ENCODE assay signal across 8 cellular contexts in genomic region chr10:96556003-96556402, GRCh38. TPM values are rescaled to one million over a fixed set of nuclear protein-coding genes. Genes with fewer than 3 reads are reported as not detected.
DNase-seq lines count a peak whose midpoint lies in the region; ATAC-seq and TF ChIP-seq lines count a peak whose summit lies in the region.

No MANE protein-coding gene starts in this region.

- no peak overlapping the region for H3K4me2 ChIP-seq in H9 (ENCODE audit: insufficient read depth, insufficient read length, low read length)

- CTCF ChIA-PET in T-cell (lab: Charles Lee): interaction anchor here in 1 of 2 donors (0.6 kb wide), 1 partner anchor 21 kb away, joined by 3 read pairs; no protein-coding TSS in a partner anchor

- no peak for TF ChIP-seq EP300 in stomach (IDR thresholded peaks at IDR 0.05)

- H4K8ac ChIP-seq in H9 (replicated peaks; ENCODE audit: insufficient read length, low read depth, low read length): no peak overlapping the region

- H3K9ac ChIP-seq in H9 (ENCODE audit: extremely low read depth, insufficient read length, low read length): no peak overlapping the region

- POLR2A ChIA-PET in T-cell (lab: Charles Lee): no interaction called here

- DNase-seq in Ammon's horn (ENCODE audit: low spot score): peak; percentile 57
- DNase-seq in H9: no peak
- peak; percentile 21 for DNase-seq in iPS-NIHi11 (ENCODE audit: low spot score)
- DNase-seq in T-cell: no peak
- no peak for DNase-seq in stomach
- DNase-seq in stimulated activated CD4-positive, alpha-beta T cell treated with anti-CD3 and anti-CD28 coated beads, Interleukin-1b, Interleukin-23, amount 100 ng/mL, for 48 hours: no peak

- H4K5ac ChIP-seq in H9 (ENCODE audit: insufficient read length, low read depth, low read length): no peak overlapping the region

- no peak overlapping the region for H4K91ac ChIP-seq in H9 (ENCODE audit: insufficient read length, low read depth, low read length)

- H3T11ph ChIP-seq in H9 (ENCODE audit: low read length): no peak overlapping the region

- H3K27ac Mint-ChIP-seq in H9 (no peak overlapping the region), T-cell (no peak overlapping the region)

- peaks cover 5 to 87% (median 71%) of the 10 kb centered on the region in 4 donors for H3K36me3 ChIP-seq in stomach

- intact Hi-C loops in stomach (cut with DNase I; ENCODE audit: low total_unique reads): no loop called here

- no peaks in the 10 kb centered on the region for H3K79me2 ChIP-seq in H9 (ENCODE audit: insufficient read depth, low read length)

- H3K9me3 Mint-ChIP-seq in H9: no peaks in the 10 kb centered on the region
- no peaks in the 10 kb centered on the region for H3K9me3 Mint-ChIP-seq in T-cell

- H4K20me1 ChIP-seq in H9 (ENCODE audit: control insufficient read depth, insufficient read depth, insufficient read length): no peaks in the 10 kb centered on the region

- no peak overlapping the region for H3K14ac ChIP-seq in H9 (ENCODE audit: insufficient read depth, low read length)

- H3K4me3 Mint-ChIP-seq in H9: no peak overlapping the region
- no peak overlapping the region for H3K4me3 Mint-ChIP-seq in T-cell

- H3K18ac ChIP-seq in H9 (ENCODE audit: insufficient read length, low read depth, low read length): no peak overlapping the region

- H2BK120ac ChIP-seq in H9 (ENCODE audit: low read depth, low read length, poor library complexity, severe bottlenecking): no peak overlapping the region

- H3K27me3 ChIP-seq in H9 (ENCODE audit: insufficient read depth, low read length) (no peaks in the 10 kb centered on the region), stomach (no peaks in the 10 kb centered on the region)

- H3K4me1 ChIP-seq in H9 (ENCODE audit: insufficient read depth, low read length) (no peaks in the 10 kb centered on the region), stomach (peaks cover 0 to 38% (median 19%) of the 10 kb centered on the region in 4 donors)

- no peak overlapping the region for H2AK5ac ChIP-seq in H9 (ENCODE audit: insufficient read length, low read length)

- H3K4ac ChIP-seq in H9 (ENCODE audit: low read depth, low read length): no peak overlapping the region

- H2BK20ac ChIP-seq in H9 (ENCODE audit: low read depth, low read length, poor library complexity, severe bottlenecking): no peak overlapping the region

- H3K9me3 ChIP-seq in H9 (ENCODE audit: control insufficient read depth, low read depth, low read length): no peaks in the 10 kb centered on the region
- H3K9me3 ChIP-seq in stomach: no peaks in the 10 kb centered on the region

- WGBS in H9 (ENCODE audit: extremely low coverage, insufficient read length, low lambda C conversion rate): no CpG with 5 or more reads among the region's 1 CpG
- WGBS in stomach, 5 donors: 30 to 59% (median 40%) methylated on average over 1 of the region's 1 CpG

- H2AFZ ChIP-seq in H9 (ENCODE audit: low read length): no peak overlapping the region

- no peak overlapping the region for H2BK12ac ChIP-seq in H9 (ENCODE audit: insufficient read length, low read depth, low read length)

- H3K79me1 ChIP-seq in H9 (ENCODE audit: insufficient read depth, low read depth, low read length, poor library complexity, severe bottlenecking): no peaks in the 10 kb centered on the region

- H3K4me3 ChIP-seq in stomach: no peak overlapping the region

- TF ChIP-seq CTCF in H9 (conservative IDR thresholded peaks at IDR 0.05) (peak; percentile 72), VCaP (conservative IDR thresholded peaks at IDR 0.05) (peak; percentile 83), stomach (IDR thresholded peaks at IDR 0.05) (peak in 1 of 7 experiments; percentile 24)

- H3K36me3 Mint-ChIP-seq in H9 (ENCODE audit: insufficient read depth in 1 of 3, low read depth in 3 of 3) (peaks cover 6 to 35% (median 32%) of the 10 kb centered on the region in 3 experiments; a peak in 6 of 7 replicates), T-cell (peaks cover 31% of the 10 kb centered on the region)

- no peak for TF ChIP-seq POLR2A in stomach (IDR thresholded peaks at IDR 0.05)

- H3K56ac ChIP-seq in H9 (ENCODE audit: insufficient read length, low read depth, low read length): no peak overlapping the region

- no peak overlapping the region for H3K27ac ChIP-seq in H9 (ENCODE audit: insufficient read length, low read depth, low read length)
- no peak overlapping the region for H3K27ac ChIP-seq in VCaP
- H3K27ac ChIP-seq in stomach: no peak overlapping the region

- H3K23me2 ChIP-seq in H9 (ENCODE audit: insufficient read length, low read depth, low read length, poor library complexity, severe bottlenecking): no peaks in the 10 kb centered on the region

- no peak overlapping the region for H2BK15ac ChIP-seq in H9 (ENCODE audit: low read depth, low read length)

- ATAC-seq in T-cell (replicated peaks in 1 of 4) (no peak), HG03565 (IDR thresholded peaks at IDR 0.05; ENCODE audit: unreplicated experiment) (no peak)

- H3K27me3 Mint-ChIP-seq in H9 (ENCODE audit: low read depth): no peaks in the 10 kb centered on the region
- no peaks in the 10 kb centered on the region for H3K27me3 Mint-ChIP-seq in T-cell

- no peak overlapping the region for H3K23ac ChIP-seq in H9 (ENCODE audit: insufficient read length, low read depth, low read length)

- H2BK5ac ChIP-seq in H9 (ENCODE audit: insufficient read length, low read length): no peak overlapping the region

- no peaks in the 10 kb centered on the region for H3K4me1 Mint-ChIP-seq in H9
- peaks cover 0 to 3% (median 2%) of the 10 kb centered on the region in 3 donors for H3K4me1 Mint-ChIP-seq in T-cell

RNA-seq across cellular contexts. Expression of gene TM9SF3, which starts 30.8 kb away (rescaled TPM):
- total RNA-seq in H9 (2021) (119 and 120 TPM in 2 replicates), T-cell (10 to 100 TPM; 72.1 to 95.7 (median 80.5) TPM), stomach (100 to 1,000 TPM in 3 of 5 donors, 10 to 100 TPM in 2; 69.4 to 343 (median 122) TPM)
- 10 to 100 TPM; 28.6 to 33.6 (median 32.3) TPM for polyA plus RNA-seq in stomach

RNA-seq across cellular contexts. Expression of gene TLL2, which starts 42.3 kb away (rescaled TPM):
- total RNA-seq in H9 (2021) (1.4 and 1.8 TPM in 2 replicates), T-cell (under 1 TPM in 3 of 5 donors, not detected in 2; 0.15 to 0.32 (median 0.23) TPM), stomach (1 to 10 TPM in 1 of 5 donors, under 1 TPM in 2, not detected in 2; 0.55 to 1.4 (median 0.58) TPM)
- polyA plus RNA-seq in stomach: under 1 TPM; 0.37 to 0.65 (median 0.46) TPM

Comparison
In these comparisons a context has a peak if more than half of its experiments do, and no peak if none do; other contexts are left out.
1. DNase-seq: peak in Ammon's horn (single experiment) and iPS-NIHi11 (single experiment); none in H9 (single experiment), T-cell (0 of 34), stomach (single experiment) and stimulated activated CD4-positive, alpha-beta T cell treated with anti-CD3 and anti-CD28 coated beads, Interleukin-1b, Interleukin-23, amount 100 ng/mL, for 48 hours (single experiment).